Comparison of ENCODE assay signal across 12 cellular contexts in the genomic region with DNA sequence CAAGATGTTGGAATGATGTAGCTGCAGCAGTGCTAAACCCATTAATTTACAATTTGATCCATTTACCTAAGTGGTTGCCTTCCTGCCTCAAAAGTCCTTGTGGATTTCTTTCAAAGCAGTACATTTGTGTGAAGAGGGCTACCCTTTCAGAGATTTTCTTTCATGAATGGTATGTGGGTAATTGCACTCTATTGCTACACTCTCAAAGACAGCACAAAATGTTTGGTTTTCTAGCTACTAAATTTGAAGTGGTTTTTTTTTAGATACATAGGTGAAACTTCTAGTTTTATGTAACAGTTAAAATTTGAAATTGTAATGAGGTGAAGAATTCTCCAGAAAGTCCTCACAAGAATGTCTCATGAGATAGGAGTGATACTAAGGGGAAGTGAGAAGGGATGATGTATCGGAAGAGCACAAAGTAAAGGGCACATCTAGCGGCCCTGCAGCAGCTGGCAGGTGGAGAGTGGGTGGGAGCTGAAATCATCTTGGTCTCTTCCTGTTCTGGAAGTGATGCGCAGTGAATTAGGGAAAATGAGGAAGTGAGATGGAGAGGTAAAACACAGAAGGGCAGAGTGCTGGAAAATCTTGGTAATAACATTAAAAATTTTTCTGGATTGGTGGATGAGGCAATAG.
DNase-seq lines count a peak whose midpoint lies in the region; ATAC-seq, FAIRE-seq and TF ChIP-seq lines count a peak whose summit lies in the region.
"Had no signal": no experiment of that assay in that cellular context is flagged by ENCODE, and none has a peak within 500 bp of the region (broad histone marks: within the 10 kb centered on the region; RNA-seq: fewer than 3 reads in every experiment).

No MANE protein-coding gene starts in this region.

- no peak for FAIRE-seq in small intestine (lab: Jason Lieb, UNC)

- 75 to 86% (median 84%) methylated on average over 3 of the region's 3 CpGs for WGBS in small intestine, 3 donors

- H3K27me3 ChIP-seq in small intestine (ENCODE audit: control insufficient read depth in 2 of 2, insufficient read depth in 2 of 2, low read length in 2 of 2) = no peaks in the 10 kb centered on the region

- no peak for DNase-seq in nephron progenitor cell
- DNase-seq in 8988T = no peak
- DNase-seq in small intestine = no peak
- no peak for DNase-seq in AG20443 (ENCODE audit: low spot score)
- DNase-seq: activated CD4-positive, alpha-beta memory T cell treated with anti-CD3 and anti-CD28 coated beads for 36 hours; activated naive CD8-positive, alpha-beta T cell treated with anti-CD3 and anti-CD28 coated beads for 36 hours; DMS53; effector memory CD8-positive, alpha-beta T cell; stimulated activated CD4-positive, alpha-beta T cell treated with anti-CD3 and anti-CD28 coated beads, Interleukin-15, amount 100 ng/mL, for 24 hours had no signal

- H3K36me3 ChIP-seq in small intestine (ENCODE audit: control insufficient read depth in 2 of 2, insufficient read depth in 2 of 2, low read length in 2 of 2) = no peaks in the 10 kb centered on the region

- TF ChIP-seq CTCF in nephron progenitor cell (IDR thresholded peaks at IDR 0.05) = no peak

- H3K9me3 Mint-ChIP-seq in nephron progenitor cell = no peaks in the 10 kb centered on the region
- H3K9me3 Mint-ChIP-seq: activated CD4-positive, alpha-beta memory T cell treated with anti-CD3 and anti-CD28 coated beads for 36 hours; activated naive CD8-positive, alpha-beta T cell treated with anti-CD3 and anti-CD28 coated beads for 36 hours; effector memory CD8-positive, alpha-beta T cell had no signal

- peak; percentile 96 for ATAC-seq in GM19025 (IDR thresholded peaks at IDR 0.05; ENCODE audit: low read depth, unreplicated experiment)
- ATAC-seq in GM21737 (IDR thresholded peaks at IDR 0.05; ENCODE audit: unreplicated experiment) = peak; percentile 87
- ATAC-seq in HG03342 (IDR thresholded peaks at IDR 0.05; ENCODE audit: unreplicated experiment) = peak; percentile 93
- ATAC-seq: effector memory CD8-positive, alpha-beta T cell had no signal

- H3K36me3 Mint-ChIP-seq in nephron progenitor cell (ENCODE audit: low read depth) = no peaks in the 10 kb centered on the region
- H3K36me3 Mint-ChIP-seq: activated CD4-positive, alpha-beta memory T cell treated with anti-CD3 and anti-CD28 coated beads for 36 hours; activated naive CD8-positive, alpha-beta T cell treated with anti-CD3 and anti-CD28 coated beads for 36 hours had no signal

- H3K27ac ChIP-seq in small intestine (ENCODE audit: low read depth in 1 of 2, low read length in 1 of 2) = no peak overlapping the region

- no peak overlapping the region for H3K4me3 Mint-ChIP-seq in nephron progenitor cell
- H3K4me3 Mint-ChIP-seq: activated CD4-positive, alpha-beta memory T cell treated with anti-CD3 and anti-CD28 coated beads for 36 hours; activated naive CD8-positive, alpha-beta T cell treated with anti-CD3 and anti-CD28 coated beads for 36 hours; effector memory CD8-positive, alpha-beta T cell had no signal

- H3K4me1 ChIP-seq in small intestine (ENCODE audit: control insufficient read depth in 2 of 2, insufficient read depth in 1 of 2, low read depth in 1 of 2, low read length in 1 of 2) = no peaks in the 10 kb centered on the region

- H3K9me3 ChIP-seq in small intestine (ENCODE audit: control insufficient read depth, low read depth) = no peaks in the 10 kb centered on the region

- peaks cover 4% of the 10 kb centered on the region for H3K27me3 Mint-ChIP-seq in nephron progenitor cell (ENCODE audit: low read depth, poor library complexity)
- H3K27me3 Mint-ChIP-seq: activated CD4-positive, alpha-beta memory T cell treated with anti-CD3 and anti-CD28 coated beads for 36 hours; activated naive CD8-positive, alpha-beta T cell treated with anti-CD3 and anti-CD28 coated beads for 36 hours; effector memory CD8-positive, alpha-beta T cell had no signal

- peak overlapping the region; percentile 43 for H3K27ac Mint-ChIP-seq in nephron progenitor cell
- H3K27ac Mint-ChIP-seq: activated CD4-positive, alpha-beta memory T cell treated with anti-CD3 and anti-CD28 coated beads for 36 hours; activated naive CD8-positive, alpha-beta T cell treated with anti-CD3 and anti-CD28 coated beads for 36 hours; effector memory CD8-positive, alpha-beta T cell had no signal

- H3K4me3 ChIP-seq in small intestine (ENCODE audit: low read depth in 1 of 2, low read length in 2 of 2) = no peak overlapping the region

- H3K4me1 Mint-ChIP-seq in nephron progenitor cell = no peaks in the 10 kb centered on the region
- H3K4me1 Mint-ChIP-seq: activated naive CD8-positive, alpha-beta T cell treated with anti-CD3 and anti-CD28 coated beads for 36 hours had no signal
